12 cellular contexts compared by ENCODE assay signal in the genomic region with DNA sequence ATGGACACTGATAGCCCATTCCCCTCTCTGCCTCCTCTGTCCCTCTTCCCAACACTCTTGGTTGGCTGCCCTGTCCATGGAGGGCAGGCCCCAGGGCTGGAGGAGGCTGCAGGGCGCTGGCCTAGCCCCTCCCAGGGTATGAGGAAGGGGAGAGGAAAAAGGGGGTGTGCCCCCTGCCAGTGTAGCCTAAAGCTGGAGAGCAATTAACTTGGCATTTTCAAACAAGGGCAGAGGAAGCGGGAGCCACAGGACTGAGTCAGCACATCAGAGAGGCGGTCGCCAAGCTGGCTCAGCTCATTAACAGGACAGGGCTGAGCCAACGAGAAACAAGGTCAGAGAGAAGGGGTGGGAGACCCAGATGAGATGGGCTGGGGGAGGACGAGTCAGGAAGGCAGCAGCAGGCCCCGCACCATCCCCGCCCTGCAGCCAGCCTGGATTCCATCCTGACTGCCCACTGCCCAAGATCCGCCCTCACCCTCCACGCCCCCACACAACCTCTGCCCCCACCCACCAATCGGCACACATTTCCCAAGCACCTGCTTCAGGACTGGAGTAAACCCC.
DNase-seq lines count a peak whose midpoint lies in the region; ATAC-seq and TF ChIP-seq lines count a peak whose summit lies in the region.
"Had no signal": no experiment of that assay in that cellular context is flagged by ENCODE, and none has a peak within 500 bp of the region (broad histone marks: within the 10 kb centered on the region; RNA-seq: fewer than 3 reads in every experiment).

No MANE protein-coding gene starts in this region.

- TF ChIP-seq CTCF in chondrocyte (IDR thresholded peaks at IDR 0.05) (no peak), osteoblast (IDR thresholded peaks at IDR 0.05; ENCODE audit: extremely low read depth, low read depth, low read length) (no peak)

- H3K4me1 Mint-ChIP-seq in chondrocyte (ENCODE audit: low read depth), result no peaks in the 10 kb centered on the region
- H3K4me1 Mint-ChIP-seq: activated naive CD8-positive, alpha-beta T cell treated with anti-CD3 and anti-CD28 coated beads, Interleukin-2, amount 10 ng/mL, durations not matched to agents 7 days and 5 days had no signal

- no peak overlapping the region for H2AFZ ChIP-seq in osteoblast (ENCODE audit: low read length)

- no peaks in the 10 kb centered on the region for H3K36me3 ChIP-seq in ES-I3 (ENCODE audit: insufficient read depth, low read length)
- H3K36me3 ChIP-seq in osteoblast (ENCODE audit: insufficient read depth, low read length), result no peaks in the 10 kb centered on the region

- no peaks in the 10 kb centered on the region for H3K9me3 Mint-ChIP-seq in chondrocyte (ENCODE audit: low read depth)
- H3K9me3 Mint-ChIP-seq: activated naive CD8-positive, alpha-beta T cell treated with anti-CD3 and anti-CD28 coated beads, Interleukin-2, amount 10 ng/mL, durations not matched to agents 7 days and 5 days had no signal

- no peaks in the 10 kb centered on the region for H3K36me3 Mint-ChIP-seq in chondrocyte (ENCODE audit: low read depth)
- H3K36me3 Mint-ChIP-seq: activated naive CD8-positive, alpha-beta T cell treated with anti-CD3 and anti-CD28 coated beads, Interleukin-2, amount 10 ng/mL, durations not matched to agents 7 days and 5 days had no signal

- 39% methylated on average over 11 of the region's 11 CpGs for WGBS in right cardiac atrium

- DNase-seq in NCI-H1092 (lab: John Stamatoyannopoulos, UW) (peak; percentile 38), chondrocyte (ENCODE audit: low spot score) (peak; percentile 72), osteoblast (ENCODE audit: insufficient read length, low spot score, missing footprints) (peak; percentile 95), DMS 273 (lab: John Stamatoyannopoulos, UW; ENCODE audit: unreplicated experiment) (no peak), right cardiac atrium (no peak)
- DNase-seq in stimulated activated CD4-positive, alpha-beta T cell treated with anti-CD3 and anti-CD28 coated beads, Interleukin-4, amount 100 ng/mL, for 1 hour, result no peak
- DNase-seq: activated CD4-positive, alpha-beta T cell treated with anti-CD3 and anti-CD28 coated beads, Interleukin-2, amount 50 U/mL, for 1 hour; activated naive CD8-positive, alpha-beta T cell treated with anti-CD3 and anti-CD28 coated beads, Interleukin-2, amount 10 ng/mL, durations not matched to agents 7 days and 5 days; stimulated activated CD4-positive, alpha-beta T cell treated with anti-CD3 and anti-CD28 coated beads, Interleukin-15, amount 100 ng/mL, for 24 hours; stimulated activated naive CD4-positive, alpha-beta T cell treated with Interleukin-2 at 50 U/mL for 16 hours had no signal

- no peaks in the 10 kb centered on the region for H3K79me2 ChIP-seq in osteoblast (ENCODE audit: insufficient read depth, low read length)

- no peak overlapping the region for H3K4me3 ChIP-seq in osteoblast (ENCODE audit: insufficient read depth, low read length)
- no peak overlapping the region for H3K4me3 ChIP-seq in right cardiac atrium (ENCODE audit: low read length)

- no peak overlapping the region for H3K27ac ChIP-seq in osteoblast (ENCODE audit: low read depth, low read length)
- no peak overlapping the region for H3K27ac ChIP-seq in right cardiac atrium (ENCODE audit: low read length)

- no peak overlapping the region for H3K4me2 ChIP-seq in osteoblast (ENCODE audit: insufficient read depth, low read length)

- no peaks in the 10 kb centered on the region for H4K20me1 ChIP-seq in osteoblast (ENCODE audit: insufficient read depth, low read length)

- H3K9ac ChIP-seq in ES-I3 (ENCODE audit: low read depth, low read length), result peak overlapping the region; percentile 14; the same call in 1 of the 2 replicates

- H3K9me3 ChIP-seq in ES-I3 (ENCODE audit: control insufficient read depth, insufficient read depth, low read length) (no peaks in the 10 kb centered on the region), osteoblast (ENCODE audit: low read depth, low read length) (no peaks in the 10 kb centered on the region), right cardiac atrium (ENCODE audit: control insufficient read depth, low read length) (no peaks in the 10 kb centered on the region)

- no peak overlapping the region for H3K27ac Mint-ChIP-seq in chondrocyte (ENCODE audit: unreplicated experiment)
- H3K27ac Mint-ChIP-seq: activated naive CD8-positive, alpha-beta T cell treated with anti-CD3 and anti-CD28 coated beads, Interleukin-2, amount 10 ng/mL, durations not matched to agents 7 days and 5 days had no signal

- H3K27me3 ChIP-seq in osteoblast (ENCODE audit: insufficient read depth, low read length) (no peaks in the 10 kb centered on the region), right cardiac atrium (ENCODE audit: control insufficient read depth, insufficient read depth) (no peaks in the 10 kb centered on the region)

- H3K27me3 Mint-ChIP-seq in chondrocyte (ENCODE audit: low read depth), result peaks cover 10% of the 10 kb centered on the region

- no peak overlapping the region for H3K4me3 Mint-ChIP-seq in chondrocyte (ENCODE audit: unreplicated experiment)
- H3K4me3 Mint-ChIP-seq: activated naive CD8-positive, alpha-beta T cell treated with anti-CD3 and anti-CD28 coated beads, Interleukin-2, amount 10 ng/mL, durations not matched to agents 7 days and 5 days had no signal

- ATAC-seq in right cardiac atrium (no peak), GM19328 (IDR thresholded peaks at IDR 0.05; ENCODE audit: unreplicated experiment) (no peak)

- intact Hi-C loops in right cardiac atrium (cut with DNase I), result no loop called here

- peaks cover 13% of the 10 kb centered on the region for H3K4me1 ChIP-seq in ES-I3 (ENCODE audit: insufficient read depth, low read length)
- H3K4me1 ChIP-seq in osteoblast (ENCODE audit: insufficient read depth, low read length), result peaks cover 3% of the 10 kb centered on the region
- H3K4me1 ChIP-seq in right cardiac atrium (ENCODE audit: control insufficient read depth, insufficient read depth, low read length), result no peaks in the 10 kb centered on the region

Comparison
In these comparisons a context has a peak if more than half of its experiments do, and no peak if none do; other contexts are left out.
1. DNase-seq: peak in NCI-H1092 (single experiment), chondrocyte (single experiment) and osteoblast (single experiment); none in DMS 273 (single experiment), right cardiac atrium (0 of 3) and stimulated activated CD4-positive, alpha-beta T cell treated with anti-CD3 and anti-CD28 coated beads, Interleukin-4, amount 100 ng/mL, for 1 hour (single experiment).